ENCODE assay signal across 8 cellular contexts in the genomic region with DNA sequence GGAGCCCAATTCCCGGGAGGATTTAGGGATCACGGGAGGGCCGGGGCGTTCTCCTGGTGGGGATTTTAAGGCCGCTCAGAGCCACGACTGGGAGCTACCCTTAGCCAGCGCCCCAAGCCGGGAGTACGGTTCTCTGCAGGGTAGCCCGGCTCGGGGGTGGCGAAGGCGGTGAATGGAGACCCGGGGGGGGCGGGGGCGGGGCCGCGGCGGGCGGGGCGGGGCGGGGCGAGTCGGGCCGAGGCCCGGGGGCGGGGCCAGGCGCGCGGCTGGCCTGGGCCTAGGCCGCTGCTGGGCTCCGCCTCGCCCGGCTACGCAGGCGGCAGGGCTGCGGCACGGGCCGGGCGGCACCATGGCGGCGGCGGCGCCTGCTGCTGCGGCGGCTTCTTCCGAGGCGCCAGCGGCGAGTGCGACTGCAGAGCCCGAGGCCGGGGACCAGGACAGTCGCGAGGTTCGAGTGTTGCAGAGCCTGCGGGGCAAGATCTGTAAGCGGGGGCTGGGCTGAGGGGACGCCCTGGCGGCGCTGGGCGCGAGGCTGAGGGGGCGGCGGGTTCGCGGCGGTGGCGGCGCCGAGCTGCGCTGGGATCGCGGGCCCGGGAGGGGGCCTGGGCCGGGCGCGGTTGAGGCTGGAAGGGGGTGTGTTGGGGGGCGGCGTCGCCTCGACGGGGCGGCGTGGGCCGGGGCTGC. TPM values are rescaled to one million over a fixed set of nuclear protein-coding genes. Genes with fewer than 3 reads are reported as not detected.
DNase-seq lines count a peak whose midpoint lies in the region; ATAC-seq and TF ChIP-seq lines count a peak whose summit lies in the region.

A gene with protein sequence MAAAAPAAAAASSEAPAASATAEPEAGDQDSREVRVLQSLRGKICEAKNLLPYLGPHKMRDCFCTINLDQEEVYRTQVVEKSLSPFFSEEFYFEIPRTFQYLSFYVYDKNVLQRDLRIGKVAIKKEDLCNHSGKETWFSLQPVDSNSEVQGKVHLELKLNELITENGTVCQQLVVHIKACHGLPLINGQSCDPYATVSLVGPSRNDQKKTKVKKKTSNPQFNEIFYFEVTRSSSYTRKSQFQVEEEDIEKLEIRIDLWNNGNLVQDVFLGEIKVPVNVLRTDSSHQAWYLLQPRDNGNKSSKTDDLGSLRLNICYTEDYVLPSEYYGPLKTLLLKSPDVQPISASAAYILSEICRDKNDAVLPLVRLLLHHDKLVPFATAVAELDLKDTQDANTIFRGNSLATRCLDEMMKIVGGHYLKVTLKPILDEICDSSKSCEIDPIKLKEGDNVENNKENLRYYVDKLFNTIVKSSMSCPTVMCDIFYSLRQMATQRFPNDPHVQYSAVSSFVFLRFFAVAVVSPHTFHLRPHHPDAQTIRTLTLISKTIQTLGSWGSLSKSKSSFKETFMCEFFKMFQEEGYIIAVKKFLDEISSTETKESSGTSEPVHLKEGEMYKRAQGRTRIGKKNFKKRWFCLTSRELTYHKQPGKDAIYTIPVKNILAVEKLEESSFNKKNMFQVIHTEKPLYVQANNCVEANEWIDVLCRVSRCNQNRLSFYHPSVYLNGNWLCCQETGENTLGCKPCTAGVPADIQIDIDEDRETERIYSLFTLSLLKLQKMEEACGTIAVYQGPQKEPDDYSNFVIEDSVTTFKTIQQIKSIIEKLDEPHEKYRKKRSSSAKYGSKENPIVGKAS (plus strand): TSS at position 293 of the 684 bp plus-strand sequence. CDS start 57 bp downstream, at position 350.

- intact Hi-C loops in activated CD4-positive, alpha-beta T cell treated with anti-CD3 and anti-CD28 coated beads, Interleukin-2, amount 10 ng/mL, durations not matched to agents 24 days and 14 days (cut with micrococcal nuclease), result loop anchor here (1.0 to 5.0 kb wide), 5 partner anchors 43 to 390 kb away; a partner anchor contains a TSS
- intact Hi-C loops in dendritic cell treated with granulocyte-macrophage colony-stimulating factor and Interleukin-4, amounts not matched to agents 40 ng/mL and 50 ng/mL, for 4 days (cut with micrococcal nuclease), result no loop called here

- H3K36me3 ChIP-seq in BE2C, result peaks cover 5% of the 10 kb centered on the region; the same call in 1 of the 2 replicates

- no peak for TF ChIP-seq CTCF in BE2C (IDR thresholded peaks at IDR 0.05; ENCODE audit: low read depth, low read length)

- peaks cover 2% of the 10 kb centered on the region; the same call in 1 of the 2 replicates for H3K4me1 ChIP-seq in BE2C

- peak; percentile 78 for ATAC-seq in HG03432 (IDR thresholded peaks at IDR 0.05; ENCODE audit: unreplicated experiment)
- peak; percentile 90 for ATAC-seq in left lobe of liver

- H3K4me1 Mint-ChIP-seq in activated CD4-positive, alpha-beta T cell treated with anti-CD3 and anti-CD28 coated beads, Interleukin-2, amount 10 ng/mL, durations not matched to agents 24 days and 14 days, result peaks cover 61% of the 10 kb centered on the region
- peaks cover 70% of the 10 kb centered on the region for H3K4me1 Mint-ChIP-seq in dendritic cell treated with granulocyte-macrophage colony-stimulating factor and Interleukin-4, amounts not matched to agents 40 ng/mL and 50 ng/mL, for 4 days (ENCODE audit: low read depth)

- no peaks in the 10 kb centered on the region for H3K9me3 ChIP-seq in BE2C

- peaks cover 23% of the 10 kb centered on the region for H3K36me3 Mint-ChIP-seq in activated CD4-positive, alpha-beta T cell treated with anti-CD3 and anti-CD28 coated beads, Interleukin-2, amount 10 ng/mL, durations not matched to agents 24 days and 14 days (ENCODE audit: low read depth)
- peaks cover 6% of the 10 kb centered on the region for H3K36me3 Mint-ChIP-seq in dendritic cell treated with granulocyte-macrophage colony-stimulating factor and Interleukin-4, amounts not matched to agents 40 ng/mL and 50 ng/mL, for 4 days (ENCODE audit: low read depth)

- H3K4me3 Mint-ChIP-seq in activated CD4-positive, alpha-beta T cell treated with anti-CD3 and anti-CD28 coated beads, Interleukin-2, amount 10 ng/mL, durations not matched to agents 24 days and 14 days, result peak within 1 kb of the TSS; percentile 92
- H3K4me3 Mint-ChIP-seq in dendritic cell treated with granulocyte-macrophage colony-stimulating factor and Interleukin-4, amounts not matched to agents 40 ng/mL and 50 ng/mL, for 4 days, result peak within 1 kb of the TSS; percentile 81

- DNase-seq in BE2C (peak; percentile 83), NCI-H524 (lab: John Stamatoyannopoulos, UW) (peak; percentile 85 to 94), left lobe of liver (ENCODE audit: low spot score) (peak; percentile 76)
- DNase-seq in activated CD4-positive, alpha-beta T cell treated with anti-CD3 and anti-CD28 coated beads, Interleukin-2, amount 10 ng/mL, durations not matched to agents 24 days and 14 days, result peak; percentile 90
- DNase-seq in stimulated activated CD4-positive, alpha-beta T cell treated with anti-CD3 and anti-CD28 coated beads, Interleukin-2, amount 100 ng/mL, for 4 hours (ENCODE audit: low read depth), result peak; percentile 52

- H3K27ac Mint-ChIP-seq in activated CD4-positive, alpha-beta T cell treated with anti-CD3 and anti-CD28 coated beads, Interleukin-2, amount 10 ng/mL, durations not matched to agents 24 days and 14 days, result peak within 1 kb of the TSS; percentile 92
- H3K27ac Mint-ChIP-seq in dendritic cell treated with granulocyte-macrophage colony-stimulating factor and Interleukin-4, amounts not matched to agents 40 ng/mL and 50 ng/mL, for 4 days, result peak within 1 kb of the TSS; percentile 90

- H3K27me3 Mint-ChIP-seq in activated CD4-positive, alpha-beta T cell treated with anti-CD3 and anti-CD28 coated beads, Interleukin-2, amount 10 ng/mL, durations not matched to agents 24 days and 14 days, result peaks cover 2% of the 10 kb centered on the region
- H3K27me3 Mint-ChIP-seq in dendritic cell treated with granulocyte-macrophage colony-stimulating factor and Interleukin-4, amounts not matched to agents 40 ng/mL and 50 ng/mL, for 4 days, result no peaks in the 10 kb centered on the region

- no peaks in the 10 kb centered on the region for H3K27me3 ChIP-seq in BE2C

- H3K9me3 Mint-ChIP-seq in activated CD4-positive, alpha-beta T cell treated with anti-CD3 and anti-CD28 coated beads, Interleukin-2, amount 10 ng/mL, durations not matched to agents 24 days and 14 days, result peaks cover 4% of the 10 kb centered on the region
- H3K9me3 Mint-ChIP-seq in dendritic cell treated with granulocyte-macrophage colony-stimulating factor and Interleukin-4, amounts not matched to agents 40 ng/mL and 50 ng/mL, for 4 days, result no peaks in the 10 kb centered on the region

- peak within 1 kb of the TSS; percentile 81 for H3K4me3 ChIP-seq in BE2C (ENCODE audit: low read depth, low read length)

- TF ChIP-seq POLR2A in GM19193 (IDR thresholded peaks at IDR 0.05; ENCODE audit: extremely low read depth, insufficient read depth, insufficient read length), result peak; percentile 85

RNA-seq across cellular contexts. Expression of the gene that starts here (rescaled TPM):
- polyA plus RNA-seq in BE2C (2012; ENCODE audit: insufficient read depth, insufficient read length, low read depth), result 2.1 TPM
- total RNA-seq in activated CD4-positive, alpha-beta T cell treated with anti-CD3 and anti-CD28 coated beads, Interleukin-2, amount 10 ng/mL, durations not matched to agents 24 days and 14 days, result 28.0 and 30.2 TPM in 2 replicates
- 3.7 TPM for total RNA-seq in left lobe of liver

Comparison
In these comparisons a context has a peak if more than half of its experiments do, and no peak if none do; other contexts are left out.
1. Peak in every context shown above with its lines: DNase-seq, ATAC-seq and H3K4me3 ChIP-seq.